8 cellular contexts compared by ENCODE assay signal in genomic region chr11:33835143-33835878, GRCh38. TPM values are rescaled to one million over a fixed set of nuclear protein-coding genes. Genes with fewer than 3 reads are reported as not detected.
A peak's percentile ranks its signal among the peaks of the same experiment; 100 is the strongest.
DNase-seq lines count a peak whose midpoint lies in the region; ATAC-seq and TF ChIP-seq lines count a peak whose summit lies in the region.

No MANE protein-coding gene starts in this region.

- H3K4me1 ChIP-seq in Loucy (ENCODE audit: insufficient read depth, low read length, poor library complexity, severe bottlenecking) (no peaks in the 10 kb centered on the region), adrenal gland (replicated peaks in 1 of 2) (peaks cover 0 to 6% of the 10 kb centered on the region in 2 donors)

- DNase-seq in DMS114 treated with DMSO at 0.1 percent for 48 hours (lab: John Stamatoyannopoulos, UW; ENCODE audit: unreplicated experiment) (peak; percentile 10), adrenal gland (peak in 6 of 7 donors; percentile 30 to 68 (median 58)), medulla oblongata (ENCODE audit: extremely low spot score) (peak; percentile 54)
- no peak for DNase-seq in stimulated activated naive B cell treated with anti-CD40 and anti-IgM and Interleukin-4, amounts not matched to agents 10 μg/mL and 1 μg/mL and 100 μg/mL, for 72 hours
- no peak for DNase-seq in activated naive CD8-positive, alpha-beta T cell treated with anti-CD3 and anti-CD28 coated beads for 36 hours
- DNase-seq in activated CD4-positive, alpha-beta T cell treated with anti-CD3 and anti-CD28 coated beads, Interleukin-2, amount 50 U/mL, for 1 hour: no peak

- no peaks in the 10 kb centered on the region for H3K27me3 ChIP-seq in Loucy (ENCODE audit: insufficient read depth, low read length, poor library complexity, severe bottlenecking)
- H3K27me3 ChIP-seq in adrenal gland: peaks cover 4% of the 10 kb centered on the region

- H3K79me2 ChIP-seq in Loucy (ENCODE audit: insufficient read depth, low read length): no peaks in the 10 kb centered on the region

- H3K27ac Mint-ChIP-seq in stimulated activated naive B cell treated with anti-CD40 and anti-IgM and Interleukin-4, amounts not matched to agents 10 μg/mL and 1 μg/mL and 100 μg/mL, for 72 hours: no peak overlapping the region
- H3K27ac Mint-ChIP-seq in activated naive CD8-positive, alpha-beta T cell treated with anti-CD3 and anti-CD28 coated beads for 36 hours: no peak overlapping the region

- H3K4me3 ChIP-seq in Loucy (ENCODE audit: low read length, poor library complexity, severe bottlenecking): no peak overlapping the region
- no peak overlapping the region for H3K4me3 ChIP-seq in adrenal gland

- 10 to 17% (median 11%) methylated on average over 5 of the region's 5 CpGs for WGBS in adrenal gland, 4 donors

- H3K4me3 Mint-ChIP-seq in stimulated activated naive B cell treated with anti-CD40 and anti-IgM and Interleukin-4, amounts not matched to agents 10 μg/mL and 1 μg/mL and 100 μg/mL, for 72 hours: no peak overlapping the region
- H3K4me3 Mint-ChIP-seq in activated naive CD8-positive, alpha-beta T cell treated with anti-CD3 and anti-CD28 coated beads for 36 hours: no peak overlapping the region

- H3K36me3 ChIP-seq in Loucy (ENCODE audit: insufficient read depth, low read length) (no peaks in the 10 kb centered on the region), adrenal gland (replicated peaks in 1 of 2) (no peaks in the 10 kb centered on the region)

- no peak for ATAC-seq in stimulated activated naive B cell treated with anti-CD40 and anti-IgM and Interleukin-4, amounts not matched to agents 10 μg/mL and 1 μg/mL and 100 μg/mL, for 72 hours (replicated peaks)
- no peak for ATAC-seq in GM19463 (IDR thresholded peaks at IDR 0.05; ENCODE audit: unreplicated experiment)

- peak overlapping the region; percentile 58; the same call in 1 of the 2 replicates for H2AFZ ChIP-seq in Loucy (ENCODE audit: low read length)

- H3K27ac ChIP-seq in adrenal gland: no peak overlapping the region

- intact Hi-C loops in adrenal gland (cut with DNase I): loop anchor here in 1 of 2 donors (10.0 kb wide), 1 partner anchor 471 kb away; no protein-coding TSS in a partner anchor

- H3K9me3 ChIP-seq in Loucy (ENCODE audit: insufficient read depth, low read depth, low read length): no peaks in the 10 kb centered on the region
- H3K9me3 ChIP-seq in adrenal gland (replicated peaks in 1 of 3): no peaks in the 10 kb centered on the region

- H3F3A ChIP-seq in Loucy (ENCODE audit: low read depth): no peaks in the 10 kb centered on the region

- H3K9me3 Mint-ChIP-seq in stimulated activated naive B cell treated with anti-CD40 and anti-IgM and Interleukin-4, amounts not matched to agents 10 μg/mL and 1 μg/mL and 100 μg/mL, for 72 hours: no peaks in the 10 kb centered on the region
- H3K9me3 Mint-ChIP-seq in activated naive CD8-positive, alpha-beta T cell treated with anti-CD3 and anti-CD28 coated beads for 36 hours: no peaks in the 10 kb centered on the region

- H3K36me3 Mint-ChIP-seq in stimulated activated naive B cell treated with anti-CD40 and anti-IgM and Interleukin-4, amounts not matched to agents 10 μg/mL and 1 μg/mL and 100 μg/mL, for 72 hours: no peaks in the 10 kb centered on the region
- no peaks in the 10 kb centered on the region for H3K36me3 Mint-ChIP-seq in activated naive CD8-positive, alpha-beta T cell treated with anti-CD3 and anti-CD28 coated beads for 36 hours

- TF ChIP-seq CTCF in Loucy (conservative IDR thresholded peaks at IDR 0.05; ENCODE audit: low read length) (peak; percentile 55), adrenal gland (IDR thresholded peaks at IDR 0.05) (peak; percentile 23 to 52 (median 40))

- H3K9ac ChIP-seq in Loucy (ENCODE audit: low read depth, low read length, poor library complexity, severe bottlenecking): no peak overlapping the region

- no peak overlapping the region for H3K4me2 ChIP-seq in Loucy (ENCODE audit: low read depth, low read length, poor library complexity, severe bottlenecking)

- no peaks in the 10 kb centered on the region for H4K20me1 ChIP-seq in Loucy (ENCODE audit: insufficient read depth, low read length, poor library complexity, severe bottlenecking)

- no peaks in the 10 kb centered on the region for H3K9me2 ChIP-seq in Loucy (replicated peaks; ENCODE audit: low read depth, low read length)

- no peak for TF ChIP-seq POLR2A in adrenal gland (IDR thresholded peaks at IDR 0.05)

- H3K27me3 Mint-ChIP-seq in stimulated activated naive B cell treated with anti-CD40 and anti-IgM and Interleukin-4, amounts not matched to agents 10 μg/mL and 1 μg/mL and 100 μg/mL, for 72 hours: peaks cover 32 to 34% of the 10 kb centered on the region in 2 donors
- H3K27me3 Mint-ChIP-seq in activated naive CD8-positive, alpha-beta T cell treated with anti-CD3 and anti-CD28 coated beads for 36 hours: peaks cover 37% of the 10 kb centered on the region

- no peaks in the 10 kb centered on the region for H3K4me1 Mint-ChIP-seq in stimulated activated naive B cell treated with anti-CD40 and anti-IgM and Interleukin-4, amounts not matched to agents 10 μg/mL and 1 μg/mL and 100 μg/mL, for 72 hours
- H3K4me1 Mint-ChIP-seq in activated naive CD8-positive, alpha-beta T cell treated with anti-CD3 and anti-CD28 coated beads for 36 hours: no peaks in the 10 kb centered on the region

RNA-seq across cellular contexts. Expression of gene LMO2, which starts 56.6 kb away (rescaled TPM):
- total RNA-seq in adrenal gland: 10 to 100 TPM; 12.4 to 32.9 (median 27.4) TPM
- 10 to 100 TPM; 14.4 to 38.1 (median 32.7) TPM for polyA plus RNA-seq in adrenal gland
- total RNA-seq in activated naive CD8-positive, alpha-beta T cell treated with anti-CD3 and anti-CD28 coated beads for 36 hours: under 1 TPM; 0.14 to 0.21 TPM

Comparison
In these comparisons a context has a peak if more than half of its experiments do, and no peak if none do; other contexts are left out.
1. DNase-seq: peak in DMS114 treated with DMSO at 0.1 percent for 48 hours (single experiment), adrenal gland (6 of 7) and medulla oblongata (single experiment); none in stimulated activated naive B cell treated with anti-CD40 and anti-IgM and Interleukin-4, amounts not matched to agents 10 μg/mL and 1 μg/mL and 100 μg/mL, for 72 hours (single experiment), activated naive CD8-positive, alpha-beta T cell treated with anti-CD3 and anti-CD28 coated beads for 36 hours (single experiment) and activated CD4-positive, alpha-beta T cell treated with anti-CD3 and anti-CD28 coated beads, Interleukin-2, amount 50 U/mL, for 1 hour (single experiment).
2. RNA of gene LMO2, which starts 56.6 kb away (total RNA-seq): 12.4 to 32.9 TPM in adrenal gland; 0.14 to 0.21 TPM in activated naive CD8-positive, alpha-beta T cell treated with anti-CD3 and anti-CD28 coated beads for 36 hours; every median in the first group is over 10 times any median in the second.